ENCODE assay signal across 14 cellular contexts in genomic region chr20:16241911-16242310, GRCh38.
DNase-seq lines count a peak whose midpoint lies in the region; ATAC-seq and TF ChIP-seq lines count a peak whose summit lies in the region.
"Had no signal": no experiment of that assay in that cellular context is flagged by ENCODE, and none has a peak within 500 bp of the region (broad histone marks: within the 10 kb centered on the region; RNA-seq: fewer than 3 reads in every experiment).

No MANE protein-coding gene starts in this region.

- H3K27me3 Mint-ChIP-seq in T-cell: no peaks in the 10 kb centered on the region
- H3K27me3 Mint-ChIP-seq: CD4-positive, alpha-beta memory T cell had no signal

- no peaks in the 10 kb centered on the region for H3K4me1 Mint-ChIP-seq in T-cell
- H3K4me1 Mint-ChIP-seq: CD4-positive, alpha-beta memory T cell had no signal

- DNase-seq in GM10266 (ENCODE audit: extremely low spot score) (no peak), NCI-H524 (lab: John Stamatoyannopoulos, UW) (peak; percentile 65 to 87), choroid plexus epithelial cell (ENCODE audit: low read depth) (peak; percentile 9), myocyte (ENCODE audit: low read depth) (peak; percentile 38), T-cell (no peak), dedifferentiated amniotic fluid mesenchymal stem cell (ENCODE audit: extremely low spot score) (no peak), T-helper 2 cell (no peak)
- DNase-seq: activated CD4-positive, alpha-beta T cell treated with anti-CD3 and anti-CD28 coated beads for 48 hours; CD4-positive, alpha-beta memory T cell; hippocampal formation; NCI-H748 treated with DMSO at 0.1 percent for 48 hours had no signal

- CTCF ChIA-PET in T-cell (lab: Charles Lee): no interaction called here

- no peak for ATAC-seq in T-cell (replicated peaks in 1 of 4)
- ATAC-seq in HG02798 (IDR thresholded peaks at IDR 0.05; ENCODE audit: poor library complexity, unreplicated experiment): no peak

- TF ChIP-seq CTCF in GM10266 (IDR thresholded peaks at IDR 0.05; ENCODE audit: control insufficient read depth, insufficient read depth, low read depth, missing control alignments) (peak; percentile 29), choroid plexus epithelial cell (conservative IDR thresholded peaks at IDR 0.05; ENCODE audit: low read depth, low read length) (peak; percentile 7)

- no peak overlapping the region for H3K27ac Mint-ChIP-seq in T-cell
- H3K27ac Mint-ChIP-seq: activated T-helper 2 cell treated with anti-CD3 and anti-CD28 coated beads, Interferon-gamma antibody, Interleukin-2, Interleukin-4, amounts not matched to agents 10 μg/mL and 5 μg/mL and 100 μg/mL, durations not matched to agents 14 hours and 24 hours and 36 hours; CD4-positive, alpha-beta memory T cell had no signal

- H3K4me3 Mint-ChIP-seq in T-cell: no peak overlapping the region
- H3K4me3 Mint-ChIP-seq: CD4-positive, alpha-beta memory T cell had no signal

- no peaks in the 10 kb centered on the region for H3K36me3 Mint-ChIP-seq in T-cell
- H3K36me3 Mint-ChIP-seq: CD4-positive, alpha-beta memory T cell had no signal

- H3K4me3 ChIP-seq in choroid plexus epithelial cell (ENCODE audit: low read depth, low read length): no peak overlapping the region
- H3K4me3 ChIP-seq: lung had no signal

- H3K9me3 Mint-ChIP-seq in T-cell: peaks cover 4 to 9% (median 4%) of the 10 kb centered on the region in 3 donors
- H3K9me3 Mint-ChIP-seq: activated T-helper 2 cell treated with anti-CD3 and anti-CD28 coated beads, Interferon-gamma antibody, Interleukin-2, Interleukin-4, amounts not matched to agents 10 μg/mL and 5 μg/mL and 100 μg/mL, durations not matched to agents 14 hours and 24 hours and 36 hours had no signal

- POLR2A ChIA-PET in T-cell (lab: Charles Lee): no interaction called here

Comparison
In these comparisons a context has a peak if more than half of its experiments do, and no peak if none do; other contexts are left out.
1. DNase-seq: peak in NCI-H524 (2 of 2), choroid plexus epithelial cell (single experiment) and myocyte (single experiment); none in GM10266 (single experiment), T-cell (0 of 34), dedifferentiated amniotic fluid mesenchymal stem cell (single experiment) and T-helper 2 cell (0 of 5).